ENCODE assay signal across 32 cellular contexts in the genomic region with DNA sequence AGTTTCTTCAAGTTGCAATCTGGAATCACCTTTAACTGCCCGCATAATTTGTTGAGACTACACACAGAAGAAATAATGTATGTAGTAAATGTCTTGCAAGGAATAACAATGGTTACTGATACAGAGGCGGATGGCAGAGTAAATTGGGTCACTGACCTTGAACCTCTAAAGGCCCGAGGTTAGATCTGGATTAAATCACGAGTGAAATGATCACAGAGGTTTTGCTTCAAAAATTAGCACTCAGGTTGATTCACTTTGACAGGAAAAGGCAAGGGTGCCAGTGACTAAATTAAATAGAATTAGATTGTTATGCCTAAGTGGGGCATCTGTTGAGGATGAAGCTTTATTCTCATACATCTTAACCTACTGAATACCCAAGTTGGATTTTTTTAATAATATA.
"Had no signal": no experiment of that assay in that cellular context is flagged by ENCODE, and none has a peak within 500 bp of the region (broad histone marks: within the 10 kb centered on the region; RNA-seq: fewer than 3 reads in every experiment).

No MANE protein-coding gene starts in this region.

- H3K27ac ChIP-seq: adrenal gland, body of pancreas, brain microvascular endothelial cell, breast epithelium, VCaP had no signal

- H3K4me1 ChIP-seq: adrenal gland, body of pancreas, breast epithelium had no signal

- H3K9me3 ChIP-seq: adrenal gland, body of pancreas, breast epithelium had no signal

- ATAC-seq: activated CD8-positive, alpha-beta T cell treated with anti-CD3 and anti-CD28 coated beads for 36 hours; activated naive CD4-positive, alpha-beta T cell treated with anti-CD3 and anti-CD28 coated beads, Interleukin-2, amount 50 U/mL, for 72 hours; activated T-cell treated with anti-CD3 and anti-CD28 coated beads, Interleukin-2, amount 50 U/mL, for 4 hours; activated T-cell treated with anti-CD3 and anti-CD28 coated beads, Interleukin-2, amount 50 U/mL, for 72 hours; activated T-helper 17 cell treated with anti-CD3 and anti-CD28 coated beads, Interleukin-2, amount 50 U/mL, for 72 hours; body of pancreas had no signal

- DNase-seq: activated B cell treated with CpG ODN at 0.5 μM for 24 hours; activated CD4-positive, alpha-beta memory T cell treated with anti-CD3 and anti-CD28 coated beads for 36 hours; activated CD4-positive, alpha-beta T cell treated with anti-CD3 and anti-CD28 coated beads for 4 hours; activated CD4-positive, alpha-beta T cell treated with anti-CD3 and anti-CD28 coated beads, Interleukin-2, amount 10 ng/mL, durations not matched to agents 24 days and 14 days; activated CD4-positive, alpha-beta T cell treated with anti-CD3 and anti-CD28 coated beads, Interleukin-2, amount 50 U/mL, for 1 hour; activated CD4-positive, alpha-beta T cell treated with anti-CD3 and anti-CD28 coated beads, Interleukin-2, amount 50 U/mL, for 4 hours; activated CD4-positive, CD25-positive, alpha-beta regulatory T cell treated with anti-CD3 and anti-CD28 coated beads, Interleukin-2, amount 50 U/mL, for 72 hours; activated CD8-positive, alpha-beta memory T cell treated with anti-CD3 and anti-CD28 coated beads, Interleukin-2, amount 50 U/mL, for 4 hours; activated CD8-positive, alpha-beta T cell treated with anti-CD3 and anti-CD28 coated beads for 36 hours; activated effector memory CD4-positive, alpha-beta T cell treated with anti-CD3 and anti-CD28 coated beads, Interleukin-2, amount 50 U/mL, for 16 hours; activated gamma-delta T cell treated with Interleukin-2 at 50 U/mL for 16 hours; activated naive CD4-positive, alpha-beta T cell; activated naive CD4-positive, alpha-beta T cell treated with anti-CD3 and anti-CD28 coated beads for 36 hours; activated naive CD4-positive, alpha-beta T cell treated with anti-CD3 and anti-CD28 coated beads, Interleukin-2, amount 50 U/mL, for 16 hours; activated naive CD8-positive, alpha-beta T cell treated with anti-CD3 and anti-CD28 coated beads for 36 hours; activated T-cell treated with anti-CD3 and anti-CD28 coated beads for 4 hours; activated T-cell treated with anti-CD3 and anti-CD28 coated beads, Interleukin-2, amount 50 U/mL, for 1 hour; activated T-cell treated with anti-CD3 and anti-CD28 coated beads, Interleukin-2, amount 50 U/mL, for 4 hours; activated T-cell treated with anti-CD3 and anti-CD28 coated beads, Interleukin-2, amount 50 U/mL, for 72 hours; adrenal gland; amniotic stem cell; aorta; body of pancreas; brain microvascular endothelial cell; central memory CD4-positive, alpha-beta T cell; cerebellar nuclear complex; T-helper 2 cell; T-helper 9 cell had no signal

- H3K36me3 ChIP-seq: adrenal gland, brain microvascular endothelial cell, breast epithelium had no signal

- H3K27me3 ChIP-seq: adrenal gland, body of pancreas, brain microvascular endothelial cell, breast epithelium had no signal

- H3K4me3 ChIP-seq: adrenal gland, body of pancreas, breast epithelium had no signal
